In genomic region chr14:77738559-77739250, GRCh38 we compare ENCODE assay signal across 9 cellular contexts. TPM values are rescaled to one million over a fixed set of nuclear protein-coding genes. Genes with fewer than 3 reads are reported as not detected.
DNase-seq lines count a peak whose midpoint lies in the region; ATAC-seq, FAIRE-seq and TF ChIP-seq lines count a peak whose summit lies in the region.
"Had no signal": no experiment of that assay in that cellular context is flagged by ENCODE, and none has a peak within 500 bp of the region (broad histone marks: within the 10 kb centered on the region; RNA-seq: fewer than 3 reads in every experiment).

No MANE protein-coding gene starts in this region.

- H3K9ac ChIP-seq in astrocyte (ENCODE audit: low read length) = peak overlapping the region; percentile 44
- peak overlapping the region; percentile 41 for H3K9ac ChIP-seq in mucosa of stomach (ENCODE audit: low read length)
- H3K9ac ChIP-seq: neural progenitor cell had no signal

- H3K27ac Mint-ChIP-seq in astrocyte (ENCODE audit: unreplicated experiment) = no peak overlapping the region
- H3K27ac Mint-ChIP-seq: neural progenitor cell had no signal

- peak; percentile 52 for DNase-seq in Daoy (ENCODE audit: low read depth)
- peak; percentile 74 for DNase-seq in astrocyte (ENCODE audit: low read depth)
- DNase-seq in NCI-H2107 (lab: John Stamatoyannopoulos, UW) = no peak
- no peak for DNase-seq in GM12892 (ENCODE audit: insufficient read length)
- DNase-seq in NCI-H128 (lab: John Stamatoyannopoulos, UW; ENCODE audit: unreplicated experiment) = no peak
- DNase-seq: NCI-H2171 had no signal

- H2AFZ ChIP-seq in astrocyte (ENCODE audit: low read depth, low read length) = no peak overlapping the region
- H2AFZ ChIP-seq: neural progenitor cell had no signal

- FAIRE-seq in astrocyte (lab: Jason Lieb, UNC) = peak; percentile 45
- FAIRE-seq in GM12892 (lab: Jason Lieb, UNC) = no peak

- TF ChIP-seq POLR2A in GM12892 (IDR thresholded peaks at IDR 0.05; ENCODE audit: low read depth, low read length) = no peak

- peak overlapping the region; percentile 76 for H3K27ac ChIP-seq in astrocyte (ENCODE audit: low read depth, low read length)
- H3K27ac ChIP-seq: neural progenitor cell had no signal

- ATAC-seq in GM21526 (IDR thresholded peaks at IDR 0.05; ENCODE audit: low FRiP score, unreplicated experiment) = peak; percentile 87

- peaks cover 25% of the 10 kb centered on the region for H3K79me2 ChIP-seq in astrocyte (ENCODE audit: insufficient read depth, low read length)

- peaks cover 15% of the 10 kb centered on the region for H4K20me1 ChIP-seq in astrocyte (ENCODE audit: insufficient read depth, low read length)

- TF ChIP-seq CTCF in astrocyte (IDR thresholded peaks at IDR 0.05; ENCODE audit: insufficient read depth, low read depth, low read length) = no peak

- H3K9me3 ChIP-seq in astrocyte (ENCODE audit: insufficient read depth, low read depth, low read length) = no peaks in the 10 kb centered on the region
- no peaks in the 10 kb centered on the region for H3K9me3 ChIP-seq in mucosa of stomach (ENCODE audit: control insufficient read depth, low read length)

- H3K4me1 Mint-ChIP-seq in astrocyte (ENCODE audit: low read depth, unreplicated experiment) = peaks cover 3% of the 10 kb centered on the region
- H3K4me1 Mint-ChIP-seq: neural progenitor cell had no signal

- H3K4me3 ChIP-seq in astrocyte (ENCODE audit: insufficient read depth, low read depth, low read length) (no peak overlapping the region), mucosa of stomach (ENCODE audit: low read length) (no peak overlapping the region)
- H3K4me3 ChIP-seq: neural progenitor cell had no signal

- no peak overlapping the region for H3K4me3 Mint-ChIP-seq in astrocyte (ENCODE audit: unreplicated experiment)
- H3K4me3 Mint-ChIP-seq: neural progenitor cell had no signal

- peak overlapping the region; percentile 45 for H3K4me2 ChIP-seq in astrocyte (ENCODE audit: low read length)
- H3K4me2 ChIP-seq: neural progenitor cell had no signal

- no peaks in the 10 kb centered on the region for H3K9me3 Mint-ChIP-seq in astrocyte (ENCODE audit: unreplicated experiment)
- H3K9me3 Mint-ChIP-seq: neural progenitor cell had no signal

- no peaks in the 10 kb centered on the region for H3K27me3 Mint-ChIP-seq in astrocyte (ENCODE audit: low read depth, unreplicated experiment)

- peaks cover 29% of the 10 kb centered on the region for H3K36me3 ChIP-seq in astrocyte (ENCODE audit: insufficient read depth, low read length)
- no peaks in the 10 kb centered on the region for H3K36me3 ChIP-seq in mucosa of stomach (ENCODE audit: control insufficient read depth, insufficient read depth, low read length)

- H3K36me3 Mint-ChIP-seq in astrocyte (ENCODE audit: low read depth, unreplicated experiment) = peaks cover 5% of the 10 kb centered on the region

- H3K27me3 ChIP-seq in astrocyte (ENCODE audit: insufficient read depth, low read length) (no peaks in the 10 kb centered on the region), mucosa of stomach (ENCODE audit: control insufficient read depth, insufficient read depth, low read length) (no peaks in the 10 kb centered on the region)
- H3K27me3 ChIP-seq: neural progenitor cell had no signal

- H3K4me1 ChIP-seq in astrocyte (ENCODE audit: insufficient read depth, low read length) = peaks cover 10% of the 10 kb centered on the region
- no peaks in the 10 kb centered on the region for H3K4me1 ChIP-seq in mucosa of stomach (ENCODE audit: control insufficient read depth, insufficient read depth, low read length)
- H3K4me1 ChIP-seq: neural progenitor cell had no signal

RNA-seq across cellular contexts. Expression of gene SNW1, which starts 22.3 kb away (rescaled TPM):
- 133 and 175 TPM in 2 replicates for total RNA-seq in Daoy (2014; rRNA removed; shearing (Covaris generic))
- total RNA-seq in astrocyte = 72.9 and 78.3 TPM in 2 replicates
- polyA plus RNA-seq in GM12892 (2012; ENCODE audit: missing spikeins) = 61.6 TPM

RNA-seq across cellular contexts. Expression of gene SLIRP, which starts 30.8 kb away (rescaled TPM):
- total RNA-seq in Daoy (2014; rRNA removed; shearing (Covaris generic)) = 1,732 and 2,044 TPM in 2 replicates
- total RNA-seq in astrocyte = 189 and 200 TPM in 2 replicates
- 406 TPM for polyA plus RNA-seq in GM12892 (2012; ENCODE audit: missing spikeins)

RNA-seq across cellular contexts. Expression of gene ALKBH1, which starts 30.9 kb away (rescaled TPM):
- total RNA-seq in Daoy (2014; rRNA removed; shearing (Covaris generic)) = 17.9 and 25.2 TPM in 2 replicates
- 13.2 and 15.2 TPM in 2 replicates for total RNA-seq in astrocyte
- 7.4 TPM for polyA plus RNA-seq in GM12892 (2012; ENCODE audit: missing spikeins)

Comparison
In these comparisons a context has a peak if more than half of its experiments do, and no peak if none do; other contexts are left out.
1. DNase-seq: peak in Daoy (single experiment) and astrocyte (single experiment); none in NCI-H2107 (single experiment), GM12892 (single experiment) and NCI-H128 (single experiment).